In genomic region chr3:108153451-108153981, GRCh38 we compare ENCODE assay signal across 8 cellular contexts.
A peak's percentile ranks its signal among the peaks of the same experiment; 100 is the strongest.
DNase-seq lines count a peak whose midpoint lies in the region; ATAC-seq and TF ChIP-seq lines count a peak whose summit lies in the region.

No MANE protein-coding gene starts in this region.

- 63% methylated on average over 7 of the region's 7 CpGs for WGBS in right lobe of liver (ENCODE audit: insufficient coverage, low coverage, low lambda C conversion rate, missing lambda C conversion rate)

- H3K27me3 ChIP-seq in SJCRH30 (no peaks in the 10 kb centered on the region), right lobe of liver (no peaks in the 10 kb centered on the region)

- H3K9me3 Mint-ChIP-seq in natural killer cell: no peaks in the 10 kb centered on the region
- no peaks in the 10 kb centered on the region for H3K9me3 Mint-ChIP-seq in natural killer cell treated with Interleukin-12 subunit alpha and Interleukin-12 subunit beta and Interleukin-15 and Interleukin-18, amount 100 ng/mL, for 72 hours

- H3K4me3 ChIP-seq in SJCRH30 (no peak overlapping the region), astrocyte of the spinal cord (ENCODE audit: low read depth, low read length) (no peak overlapping the region), right lobe of liver (no peak overlapping the region)

- H3K4me1 Mint-ChIP-seq in natural killer cell: peaks cover 28 to 48% of the 10 kb centered on the region in 2 donors
- H3K4me1 Mint-ChIP-seq in natural killer cell treated with Interleukin-12 subunit alpha and Interleukin-12 subunit beta and Interleukin-15 and Interleukin-18, amount 100 ng/mL, for 72 hours (ENCODE audit: low read depth in 2 of 2): peaks cover 21 to 27% of the 10 kb centered on the region in 2 donors

- DNase-seq in natural killer cell: no peak
- DNase-seq in natural killer cell treated with Interleukin-12 subunit alpha and Interleukin-12 subunit beta and Interleukin-15 and Interleukin-18, amount 100 ng/mL, for 72 hours (ENCODE audit: low spot score): no peak
- peak; percentile 37 for DNase-seq in HPDE6-E6E7 (ENCODE audit: extremely low spot score)
- peak; percentile 44 to 67 for DNase-seq in SJCRH30
- DNase-seq in astrocyte of the spinal cord (ENCODE audit: low read depth, low spot score): peak; percentile 69
- no peak for DNase-seq in right lobe of liver
- no peak for DNase-seq in NCI-H510A treated with DMSO at 0.1 percent for 48 hours (lab: John Stamatoyannopoulos, UW)

- no peaks in the 10 kb centered on the region; the same call in 1 of the 2 replicates for H3K4me1 ChIP-seq in SJCRH30
- no peaks in the 10 kb centered on the region for H3K4me1 ChIP-seq in right lobe of liver

- in situ Hi-C loops in astrocyte of the spinal cord (cut with HindIII; ENCODE audit: low sequenced_read_pairs): no loop called here

- H3K36me3 Mint-ChIP-seq in natural killer cell: no peaks in the 10 kb centered on the region
- no peaks in the 10 kb centered on the region for H3K36me3 Mint-ChIP-seq in natural killer cell treated with Interleukin-12 subunit alpha and Interleukin-12 subunit beta and Interleukin-15 and Interleukin-18, amount 100 ng/mL, for 72 hours

- TF ChIP-seq CTCF in natural killer cell (IDR thresholded peaks at IDR 0.05) (peak; percentile 35), astrocyte of the spinal cord (IDR thresholded peaks at IDR 0.05; ENCODE audit: low read depth, low read length) (peak; percentile 57), right lobe of liver (IDR thresholded peaks at IDR 0.05) (peak; percentile 23 to 45 (median 29))

- no peaks in the 10 kb centered on the region for H3K27me3 Mint-ChIP-seq in natural killer cell (ENCODE audit: low read depth in 2 of 2)
- no peaks in the 10 kb centered on the region for H3K27me3 Mint-ChIP-seq in natural killer cell treated with Interleukin-12 subunit alpha and Interleukin-12 subunit beta and Interleukin-15 and Interleukin-18, amount 100 ng/mL, for 72 hours

- H3K36me3 ChIP-seq in SJCRH30: no peaks in the 10 kb centered on the region
- H3K36me3 ChIP-seq in right lobe of liver: no peaks in the 10 kb centered on the region

- H3K4me3 Mint-ChIP-seq in natural killer cell: no peak overlapping the region
- no peak overlapping the region for H3K4me3 Mint-ChIP-seq in natural killer cell treated with Interleukin-12 subunit alpha and Interleukin-12 subunit beta and Interleukin-15 and Interleukin-18, amount 100 ng/mL, for 72 hours

- peak in 2 of 3 donors; percentile 44 to 54 for ATAC-seq in natural killer cell
- no peak for ATAC-seq in natural killer cell treated with Interleukin-12 subunit alpha and Interleukin-12 subunit beta and Interleukin-15 and Interleukin-18, amount 100 ng/mL, for 72 hours
- peak; percentile 47 to 75 (median 54) for ATAC-seq in right lobe of liver
- no peak for ATAC-seq in HG03025 (IDR thresholded peaks at IDR 0.05; ENCODE audit: low FRiP score, unreplicated experiment)

- intact Hi-C loops in natural killer cell (cut with micrococcal nuclease) (loop anchor here (1.0 kb wide), 1 partner anchor 253 kb away; no protein-coding TSS in a partner anchor), right lobe of liver (cut with DNase I) (no loop called here)

- no peak overlapping the region for H3K27ac Mint-ChIP-seq in natural killer cell
- H3K27ac Mint-ChIP-seq in natural killer cell treated with Interleukin-12 subunit alpha and Interleukin-12 subunit beta and Interleukin-15 and Interleukin-18, amount 100 ng/mL, for 72 hours: peak overlapping the region in 1 of 2 donors; percentile 42

- no peak for TF ChIP-seq POLR2A in right lobe of liver (IDR thresholded peaks at IDR 0.05)

- no peak overlapping the region for H3K27ac ChIP-seq in SJCRH30
- no peak overlapping the region for H3K27ac ChIP-seq in right lobe of liver

- H3K9me3 ChIP-seq in SJCRH30 (replicated peaks) (no peaks in the 10 kb centered on the region), right lobe of liver (no peaks in the 10 kb centered on the region)

Comparison
In these comparisons a context has a peak if more than half of its experiments do, and no peak if none do; other contexts are left out.
1. ATAC-seq: peak in natural killer cell (2 of 3) and right lobe of liver (4 of 4); none in natural killer cell treated with Interleukin-12 subunit alpha and Interleukin-12 subunit beta and Interleukin-15 and Interleukin-18, amount 100 ng/mL, for 72 hours (0 of 2) and HG03025 (single experiment).
2. DNase-seq: peak in HPDE6-E6E7 (single experiment), SJCRH30 (2 of 2) and astrocyte of the spinal cord (single experiment); none in natural killer cell (single experiment), natural killer cell treated with Interleukin-12 subunit alpha and Interleukin-12 subunit beta and Interleukin-15 and Interleukin-18, amount 100 ng/mL, for 72 hours (single experiment), right lobe of liver (0 of 3) and NCI-H510A treated with DMSO at 0.1 percent for 48 hours (single experiment).
3. Peak in every context shown above with its lines, with median percentiles within 50 percentile points of each other: CTCF ChIP-seq.